Comparison of ENCODE assay signal across 1 cellular context in genomic region chr19:7680606-7681335, GRCh38.
A peak's percentile ranks its signal among the peaks of the same experiment; 100 is the strongest.
TF ChIP-seq lines count a peak whose summit lies in the region.

TSS of gene TRAPPC5 (plus strand) at chr19:7680833. CDS start at chr19:7682254, 1,421 bp downstream.

TF ChIP-seq in H1, 55 proteins besides CTCF, POLR2A, EP300 and RAD21:
- no peak for TF ChIP-seq JUND (IDR thresholded peaks at IDR 0.05; ENCODE audit: low read length)
- TF ChIP-seq NRF1 (IDR thresholded peaks at IDR 0.05; ENCODE audit: low read depth, low read length), result peak; percentile 88
- TF ChIP-seq YY1 (IDR thresholded peaks at IDR 0.05; ENCODE audit: low read depth, low read length), result peak; percentile 69; the same call in 1 of the 2 replicates
- peak; percentile 55; the same call in 1 of the 2 replicates for TF ChIP-seq PHF8 (conservative IDR thresholded peaks at IDR 0.05; ENCODE audit: low read depth, low read length)
- TF ChIP-seq CREB1 (IDR thresholded peaks at IDR 0.05), result peak; percentile 37; the same call in 1 of the 2 replicates
- no peak for TF ChIP-seq KDM1A (IDR thresholded peaks at IDR 0.05; ENCODE audit: borderline replicate concordance, low read length)
- TF ChIP-seq EGR1 (IDR thresholded peaks at IDR 0.05; ENCODE audit: borderline replicate concordance, low read depth, low read length), result peak; percentile 79
- TF ChIP-seq TBP (IDR thresholded peaks at IDR 0.05; ENCODE audit: low read depth, low read length), result peak; percentile 19; the same call in 1 of the 2 replicates
- TF ChIP-seq SIN3A (conservative IDR thresholded peaks at IDR 0.05 in 1 of 2, IDR thresholded peaks at IDR 0.05 in 1 of 2; ENCODE audit: low read depth in 1 of 2, low read length in 2 of 2), result peak in 1 of 2 experiments; percentile 71; a peak in 1 of 4 replicates
- TF ChIP-seq ATF3 (IDR thresholded peaks at IDR 0.05; ENCODE audit: insufficient read depth, low read depth, low read length), result peak; percentile 75; the same call in 1 of the 2 replicates
- TF ChIP-seq ASH2L (IDR thresholded peaks at IDR 0.05; ENCODE audit: low read length), result peak; percentile 56
- TF ChIP-seq CTBP2 (IDR thresholded peaks at IDR 0.05; ENCODE audit: borderline replicate concordance, insufficient read depth, insufficient read length, low read length), result no peak
- peak; percentile 94 for TF ChIP-seq KDM4A (IDR thresholded peaks at IDR 0.05; ENCODE audit: low read depth, low read length, severe bottlenecking)
- TF ChIP-seq TAF1 (IDR thresholded peaks at IDR 0.05; ENCODE audit: low read depth, low read length), result 0 out of 2 replicates have a peak, but pooled peaks have one; percentile 31
- no peak for TF ChIP-seq RXRA (IDR thresholded peaks at IDR 0.05; ENCODE audit: insufficient read depth, low read depth, low read length)
- TF ChIP-seq CHD1 (IDR thresholded peaks at IDR 0.05; ENCODE audit: low read depth, low read length), result no peak
- TF ChIP-seq BACH1 (IDR thresholded peaks at IDR 0.05; ENCODE audit: low read length), result peak; percentile 89
- peak; percentile 75 to 76; a peak in 3 of 4 replicates for TF ChIP-seq HDAC2 (IDR thresholded peaks at IDR 0.05; ENCODE audit: borderline replicate concordance in 1 of 2, low read depth in 2 of 2, low read length in 2 of 2)
- peak; percentile 2 for TF ChIP-seq NANOG (IDR thresholded peaks at IDR 0.05; ENCODE audit: insufficient read depth, low read depth, low read length, poor library complexity, severe bottlenecking)
